In genomic region chr12:121261397-121261796, GRCh38 we compare ENCODE assay signal across 32 cellular contexts.
"Had no signal": no experiment of that assay in that cellular context is flagged by ENCODE, and none has a peak within 500 bp of the region (broad histone marks: within the 10 kb centered on the region; RNA-seq: fewer than 3 reads in every experiment).

No MANE protein-coding gene starts in this region.

- ATAC-seq: activated CD8-positive, alpha-beta T cell treated with anti-CD3 and anti-CD28 coated beads for 36 hours; activated naive CD8-positive, alpha-beta T cell treated with anti-CD3 and anti-CD28 coated beads, Interleukin-2, amount 50 U/mL, for 24 hours; activated T-cell treated with anti-CD3 and anti-CD28 coated beads, Interleukin-2, amount 50 U/mL, for 72 hours; activated T-helper 17 cell treated with anti-CD3 and anti-CD28 coated beads, Interleukin-2, amount 50 U/mL, for 72 hours; PC-3 had no signal

- H3K9me3 Mint-ChIP-seq: activated B cell treated with CpG ODN at 0.5 μM for 24 hours; activated CD8-positive, alpha-beta T cell treated with anti-CD3 and anti-CD28 coated beads for 36 hours; activated naive CD4-positive, alpha-beta T cell treated with anti-CD3 and anti-CD28 coated beads for 36 hours; activated naive CD8-positive, alpha-beta T cell treated with anti-CD3 and anti-CD28 coated beads, Interleukin-2, amount 50 U/mL, for 24 hours; activated T-cell treated with anti-CD3 and anti-CD28 coated beads, Interleukin-2, amount 50 U/mL, for 72 hours; activated T-helper 17 cell treated with anti-CD3 and anti-CD28 coated beads, Interleukin-2, amount 50 U/mL, for 72 hours; brain; T-helper 1 cell treated with Interleukin-12 subunit alpha and Interleukin-12 subunit beta and Interleukin-4 antibody, amounts not matched to agents 30 μg/mL and 1 μg/mL, for 36 hours; T-helper 2 cell treated with Interferon-gamma antibody and Interleukin-4, amounts not matched to agents 5 μg/mL and 100 μg/mL, for 36 hours had no signal

- H3K4me3 ChIP-seq: MG63, Peyer's patch, SK-N-MC had no signal

- H3K4me1 Mint-ChIP-seq: activated naive CD8-positive, alpha-beta T cell treated with anti-CD3 and anti-CD28 coated beads, Interleukin-2, amount 50 U/mL, for 24 hours; brain had no signal

- H3K27ac Mint-ChIP-seq: activated B cell treated with CpG ODN at 0.5 μM for 24 hours; activated CD8-positive, alpha-beta T cell treated with anti-CD3 and anti-CD28 coated beads for 36 hours; activated naive CD4-positive, alpha-beta T cell treated with anti-CD3 and anti-CD28 coated beads for 36 hours; activated naive CD8-positive, alpha-beta T cell; activated naive CD8-positive, alpha-beta T cell treated with anti-CD3 and anti-CD28 coated beads, Interleukin-2, amount 50 U/mL, for 24 hours; activated T-cell treated with anti-CD3 and anti-CD28 coated beads, Interleukin-2, amount 50 U/mL, for 72 hours; activated T-helper 17 cell treated with anti-CD3 and anti-CD28 coated beads, Interleukin-2, amount 50 U/mL, for 72 hours; T-helper 1 cell treated with Interleukin-12 subunit alpha and Interleukin-12 subunit beta and Interleukin-4 antibody, amounts not matched to agents 30 μg/mL and 1 μg/mL, for 36 hours; T-helper 2 cell treated with Interferon-gamma antibody and Interleukin-4, amounts not matched to agents 5 μg/mL and 100 μg/mL, for 36 hours had no signal

- H3K27me3 Mint-ChIP-seq: activated B cell treated with CpG ODN at 0.5 μM for 24 hours; activated CD8-positive, alpha-beta T cell treated with anti-CD3 and anti-CD28 coated beads for 36 hours; activated naive CD8-positive, alpha-beta T cell; activated naive CD8-positive, alpha-beta T cell treated with anti-CD3 and anti-CD28 coated beads, Interleukin-2, amount 50 U/mL, for 24 hours; activated T-helper 17 cell treated with anti-CD3 and anti-CD28 coated beads, Interleukin-2, amount 50 U/mL, for 72 hours; brain had no signal

- H3K4me3 Mint-ChIP-seq: activated B cell treated with CpG ODN at 0.5 μM for 24 hours; activated CD8-positive, alpha-beta T cell treated with anti-CD3 and anti-CD28 coated beads for 36 hours; activated naive CD4-positive, alpha-beta T cell treated with anti-CD3 and anti-CD28 coated beads for 36 hours; activated naive CD8-positive, alpha-beta T cell; activated naive CD8-positive, alpha-beta T cell treated with anti-CD3 and anti-CD28 coated beads, Interleukin-2, amount 50 U/mL, for 24 hours; activated T-cell treated with anti-CD3 and anti-CD28 coated beads, Interleukin-2, amount 50 U/mL, for 72 hours; activated T-helper 17 cell treated with anti-CD3 and anti-CD28 coated beads, Interleukin-2, amount 50 U/mL, for 72 hours; brain; T-helper 1 cell treated with Interleukin-12 subunit alpha and Interleukin-12 subunit beta and Interleukin-4 antibody, amounts not matched to agents 30 μg/mL and 1 μg/mL, for 36 hours; T-helper 2 cell treated with Interferon-gamma antibody and Interleukin-4, amounts not matched to agents 5 μg/mL and 100 μg/mL, for 36 hours had no signal

- DNase-seq: activated B cell treated with CpG ODN at 0.5 μM for 24 hours; activated CD4-positive, alpha-beta T cell treated with anti-CD3 and anti-CD28 coated beads for 4 hours; activated CD4-positive, alpha-beta T cell treated with anti-CD3 and anti-CD28 coated beads, Interleukin-2, amount 50 U/mL, for 4 hours; activated CD4-positive, CD25-positive, alpha-beta regulatory T cell treated with anti-CD3 and anti-CD28 coated beads, Interleukin-2, amount 50 U/mL, for 72 hours; activated CD8-positive, alpha-beta T cell treated with anti-CD3 and anti-CD28 coated beads for 36 hours; activated gamma-delta T cell; activated naive CD4-positive, alpha-beta T cell treated with anti-CD3 and anti-CD28 coated beads for 36 hours; activated naive CD8-positive, alpha-beta T cell treated with anti-CD3 and anti-CD28 coated beads, Interleukin-2, amount 50 U/mL, for 24 hours; activated T-cell treated with anti-CD3 and anti-CD28 coated beads, Interleukin-2, amount 50 U/mL, for 1 hour; activated T-cell treated with anti-CD3 and anti-CD28 coated beads, Interleukin-2, amount 50 U/mL, for 72 hours; anterior cingulate cortex; caudate nucleus; Kasumi-1; KG1; MG63; NCI-H1048; NCI-H1105 treated with DMSO at 0.1 percent for 48 hours; NCI-H1436 treated with DMSO at 0.1 percent for 48 hours; NCI-H1694 treated with DMSO at 0.1 percent for 48 hours; NCI-H2029; NCI-H345; NCI-H524 treated with DMSO at 0.1 percent for 48 hours; NK-92 treated with Interleukin-12 subunit alpha and Interleukin-12 subunit beta, amount 100 ng/mL, for 24 hours; Peyer's patch; RPMI8226 had no signal
